Comparison of ENCODE assay signal across 8 cellular contexts in genomic region chr22:45240137-45240809, GRCh38. TPM values are rescaled to one million over a fixed set of nuclear protein-coding genes. Genes with fewer than 3 reads are reported as not detected.
DNase-seq lines count a peak whose midpoint lies in the region; ATAC-seq and FAIRE-seq lines count a peak whose summit lies in the region.

No MANE protein-coding gene starts in this region.

- H3K4me3 Mint-ChIP-seq in T-helper 17 cell (peak overlapping the region; percentile 97), memory B cell (peak overlapping the region; percentile 86)
- peak overlapping the region; percentile 90 for H3K4me3 Mint-ChIP-seq in dendritic cell treated with granulocyte-macrophage colony-stimulating factor and Interleukin-4, amounts not matched to agents 40 ng/mL and 50 ng/mL, for 4 days

- peak overlapping the region; percentile 87 for H3K27ac Mint-ChIP-seq in T-helper 17 cell
- H3K27ac Mint-ChIP-seq in dendritic cell treated with granulocyte-macrophage colony-stimulating factor and Interleukin-4, amounts not matched to agents 40 ng/mL and 50 ng/mL, for 4 days: peak overlapping the region; percentile 91
- no peak overlapping the region for H3K27ac Mint-ChIP-seq in memory B cell

- DNase-seq in AG08396 (ENCODE audit: low spot score): peak; percentile 35
- peak; percentile 7 to 46 for DNase-seq in HAP-1 (ENCODE audit: low spot score in 2 of 2)
- DNase-seq in T-helper 17 cell: peak in 1 of 3 donors; percentile 21
- peak in 1 of 2 donors; percentile 54 for DNase-seq in memory B cell (ENCODE audit: low spot score in 2 of 2)
- DNase-seq in G401 (ENCODE audit: low spot score): no peak
- no peak for DNase-seq in frontal cortex (ENCODE audit: low spot score in 2 of 2)

- H3K9me3 Mint-ChIP-seq in dendritic cell treated with granulocyte-macrophage colony-stimulating factor and Interleukin-4, amounts not matched to agents 40 ng/mL and 50 ng/mL, for 4 days: no peaks in the 10 kb centered on the region
- H3K9me3 Mint-ChIP-seq in memory B cell: no peaks in the 10 kb centered on the region

- H3K4me1 Mint-ChIP-seq in T-helper 17 cell: peaks cover 23% of the 10 kb centered on the region
- H3K4me1 Mint-ChIP-seq in dendritic cell treated with granulocyte-macrophage colony-stimulating factor and Interleukin-4, amounts not matched to agents 40 ng/mL and 50 ng/mL, for 4 days (ENCODE audit: low read depth): peaks cover 70% of the 10 kb centered on the region
- H3K4me1 Mint-ChIP-seq in memory B cell: peaks cover 43% of the 10 kb centered on the region

- peaks cover 4% of the 10 kb centered on the region; the same call in 1 of the 2 replicates for H3K36me3 ChIP-seq in HAP-1 (replicated peaks)
- peaks cover 0 to 17% (median 4%) of the 10 kb centered on the region in 5 donors for H3K36me3 ChIP-seq in subcutaneous abdominal adipose tissue (ENCODE audit: control insufficient read depth in 5 of 5, insufficient read depth in 5 of 5, low read length in 5 of 5)

- H3K27me3 ChIP-seq in HAP-1 (ENCODE audit: low read depth) (no peaks in the 10 kb centered on the region), subcutaneous abdominal adipose tissue (ENCODE audit: control insufficient read depth in 5 of 5, insufficient read depth in 4 of 5, low read length in 5 of 5) (no peaks in the 10 kb centered on the region)

- no peak overlapping the region for H3K27ac ChIP-seq in subcutaneous abdominal adipose tissue (ENCODE audit: low read depth, low read length)

- ATAC-seq in T-helper 17 cell (peak; percentile 66), memory B cell (ENCODE audit: low read depth) (peak; percentile 48)

- H3K9me3 ChIP-seq in HAP-1 (no peaks in the 10 kb centered on the region), T-helper 17 cell (ENCODE audit: control insufficient read depth, low read length, poor library complexity, severe bottlenecking) (no peaks in the 10 kb centered on the region), subcutaneous abdominal adipose tissue (ENCODE audit: control insufficient read depth in 5 of 5, low read length in 5 of 5) (no peaks in the 10 kb centered on the region)

- intact Hi-C loops in dendritic cell treated with granulocyte-macrophage colony-stimulating factor and Interleukin-4, amounts not matched to agents 40 ng/mL and 50 ng/mL, for 4 days (cut with micrococcal nuclease): loop anchor here (5.0 kb wide), 1 partner anchor 138 kb away; no protein-coding TSS in a partner anchor

- H3K4me3 ChIP-seq in HAP-1 (peak overlapping the region; percentile 64), subcutaneous abdominal adipose tissue (ENCODE audit: low read depth in 1 of 5, low read length in 5 of 5) (peak overlapping the region in 4 of 5 donors; percentile 71 to 84 (median 80))

- no peak for FAIRE-seq in frontal cortex (lab: Jason Lieb, UNC)

- H3K36me3 Mint-ChIP-seq in T-helper 17 cell (ENCODE audit: low read depth) (peaks cover 2% of the 10 kb centered on the region), memory B cell (peaks cover 4% of the 10 kb centered on the region)
- H3K36me3 Mint-ChIP-seq in dendritic cell treated with granulocyte-macrophage colony-stimulating factor and Interleukin-4, amounts not matched to agents 40 ng/mL and 50 ng/mL, for 4 days (ENCODE audit: low read depth): peaks cover 51% of the 10 kb centered on the region

- peak overlapping the region in 4 of 5 donors; percentile 44 to 76 (median 75) for H3K9ac ChIP-seq in subcutaneous abdominal adipose tissue (ENCODE audit: low read length in 5 of 5)

- no peaks in the 10 kb centered on the region for H3K27me3 Mint-ChIP-seq in T-helper 17 cell
- peaks cover 2% of the 10 kb centered on the region for H3K27me3 Mint-ChIP-seq in dendritic cell treated with granulocyte-macrophage colony-stimulating factor and Interleukin-4, amounts not matched to agents 40 ng/mL and 50 ng/mL, for 4 days
- no peaks in the 10 kb centered on the region for H3K27me3 Mint-ChIP-seq in memory B cell

- in situ Hi-C loops in HAP-1 (cut with MboI; ENCODE audit: low sequenced_read_pairs): no loop called here
- in situ Hi-C loops in G401 (cut with HindIII; ENCODE audit: low sequenced_read_pairs): no loop called here

- H3K4me1 ChIP-seq in HAP-1 (peaks cover 11% of the 10 kb centered on the region; the same call in 1 of the 2 replicates), subcutaneous abdominal adipose tissue (ENCODE audit: control insufficient read depth in 5 of 5, insufficient read depth in 5 of 5, low read length in 5 of 5) (peaks cover 0 to 60% (median 47%) of the 10 kb centered on the region in 5 donors)

RNA-seq across cellular contexts. Expression of gene KIAA0930, which starts 0.4 kb away (rescaled TPM):
- total RNA-seq in T-helper 17 cell: 10 to 100 TPM; 10.9 to 11.6 TPM
- 32.8 and 71.4 TPM in 2 replicates for total RNA-seq in G401 (2014; rRNA removed; shearing (Covaris generic))
- 52.6 TPM for total RNA-seq in frontal cortex

RNA-seq across cellular contexts. Expression of gene UPK3A, which starts 44.5 kb away (rescaled TPM):
- under 1 TPM in 1 of 2 donors, not detected in 1; 0.37 TPM for total RNA-seq in T-helper 17 cell
- total RNA-seq in G401 (2014; rRNA removed; shearing (Covaris generic)): not detected in 2 replicates
- not detected for total RNA-seq in frontal cortex

Comparison
In these comparisons a context has a peak if more than half of its experiments do, and no peak if none do; other contexts are left out.
1. DNase-seq: peak in AG08396 (single experiment) and HAP-1 (2 of 2); none in G401 (single experiment) and frontal cortex (0 of 2).
2. Peak in every context shown above with its lines, with median percentiles within 50 percentile points of each other: H3K4me3 Mint-ChIP-seq.